2 cellular contexts compared by ENCODE assay signal in the genomic region with DNA sequence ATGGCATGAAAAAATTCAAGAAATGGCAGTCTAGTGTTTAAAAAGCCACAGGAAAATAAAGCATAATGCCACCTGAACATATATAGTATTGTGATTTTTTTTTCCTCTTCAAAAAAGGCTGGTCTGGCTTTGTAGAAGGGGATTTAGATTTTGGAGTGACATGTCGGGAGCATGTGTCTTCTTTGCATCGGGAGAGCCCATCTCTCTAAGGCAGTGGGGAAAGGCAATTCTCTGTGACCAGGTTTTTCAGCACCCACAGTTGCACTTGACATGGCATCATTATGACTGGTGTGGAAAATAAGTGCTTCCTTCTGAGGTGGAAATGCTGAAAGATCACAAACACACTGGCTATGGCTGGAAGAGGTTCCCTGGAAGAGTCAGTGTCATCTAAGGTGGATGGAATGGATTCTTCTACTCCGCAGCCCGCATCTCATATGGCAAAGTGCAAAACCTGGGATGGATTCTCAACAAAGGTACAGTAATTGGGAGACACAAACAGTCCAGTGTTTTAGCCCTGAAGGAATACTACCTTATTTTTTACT.
TF ChIP-seq lines count a peak whose summit lies in the region.

No MANE protein-coding gene starts in this region.

TF ChIP-seq in HCT116, 20 proteins besides CTCF, POLR2A, EP300 and RAD21 (continued from another document):
- TF ChIP-seq, protein P1, sequence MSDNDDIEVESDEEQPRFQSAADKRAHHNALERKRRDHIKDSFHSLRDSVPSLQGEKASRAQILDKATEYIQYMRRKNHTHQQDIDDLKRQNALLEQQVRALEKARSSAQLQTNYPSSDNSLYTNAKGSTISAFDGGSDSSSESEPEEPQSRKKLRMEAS (IDR thresholded peaks at IDR 0.05) = peak; percentile 56
- TF ChIP-seq YY1 (IDR thresholded peaks at IDR 0.05; ENCODE audit: extremely low read depth, insufficient replicate concordance, low read depth, low read length) (peak; percentile 45), ZFX (IDR thresholded peaks at IDR 0.05) (no peak), FOSL1 (IDR thresholded peaks at IDR 0.05; ENCODE audit: low read depth) (no peak), EZH2phosphoT487 (IDR thresholded peaks at IDR 0.05; ENCODE audit: borderline replicate concordance) (no peak), EGR1 (IDR thresholded peaks at IDR 0.05; ENCODE audit: low read depth) (no peak), SIN3A (IDR thresholded peaks at IDR 0.05; ENCODE audit: low read depth) (no peak), CBX3 (IDR thresholded peaks at IDR 0.05; ENCODE audit: low read depth) (0 out of 2 replicates have a peak, but pooled peaks have one; percentile 37), ELF1 (IDR thresholded peaks at IDR 0.05; ENCODE audit: borderline replicate concordance, low read depth) (no peak), JUND (IDR thresholded peaks at IDR 0.05) (peak; percentile 76), POLR2AphosphoS5 (IDR thresholded peaks at IDR 0.05; ENCODE audit: low read depth, low read length) (no peak), TCF7L2 (IDR thresholded peaks at IDR 0.05; ENCODE audit: borderline replicate concordance, extremely low read depth, insufficient read depth, insufficient read length) (no peak), CEBPB (IDR thresholded peaks at IDR 0.05; ENCODE audit: low read depth) (no peak), SRF (IDR thresholded peaks at IDR 0.05; ENCODE audit: low read depth) (no peak), ZNF274 (IDR thresholded peaks at IDR 0.05; ENCODE audit: low read depth, low read length) (no peak)
- TF ChIP-seq, protein P2, sequence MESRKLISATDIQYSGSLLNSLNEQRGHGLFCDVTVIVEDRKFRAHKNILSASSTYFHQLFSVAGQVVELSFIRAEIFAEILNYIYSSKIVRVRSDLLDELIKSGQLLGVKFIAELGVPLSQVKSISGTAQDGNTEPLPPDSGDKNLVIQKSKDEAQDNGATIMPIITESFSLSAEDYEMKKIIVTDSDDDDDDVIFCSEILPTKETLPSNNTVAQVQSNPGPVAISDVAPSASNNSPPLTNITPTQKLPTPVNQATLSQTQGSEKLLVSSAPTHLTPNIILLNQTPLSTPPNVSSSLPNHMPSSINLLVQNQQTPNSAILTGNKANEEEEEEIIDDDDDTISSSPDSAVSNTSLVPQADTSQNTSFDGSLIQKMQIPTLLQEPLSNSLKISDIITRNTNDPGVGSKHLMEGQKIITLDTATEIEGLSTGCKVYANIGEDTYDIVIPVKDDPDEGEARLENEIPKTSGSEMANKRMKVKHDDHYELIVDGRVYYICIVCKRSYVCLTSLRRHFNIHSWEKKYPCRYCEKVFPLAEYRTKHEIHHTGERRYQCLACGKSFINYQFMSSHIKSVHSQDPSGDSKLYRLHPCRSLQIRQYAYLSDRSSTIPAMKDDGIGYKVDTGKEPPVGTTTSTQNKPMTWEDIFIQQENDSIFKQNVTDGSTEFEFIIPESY (IDR thresholded peaks at IDR 0.05; ENCODE audit: extremely low read depth, insufficient replicate concordance, low read length) = no peak
- TF ChIP-seq, protein P3, sequence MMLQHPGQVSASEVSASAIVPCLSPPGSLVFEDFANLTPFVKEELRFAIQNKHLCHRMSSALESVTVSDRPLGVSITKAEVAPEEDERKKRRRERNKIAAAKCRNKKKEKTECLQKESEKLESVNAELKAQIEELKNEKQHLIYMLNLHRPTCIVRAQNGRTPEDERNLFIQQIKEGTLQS (IDR thresholded peaks at IDR 0.05) = no peak
- TF ChIP-seq, protein P4, sequence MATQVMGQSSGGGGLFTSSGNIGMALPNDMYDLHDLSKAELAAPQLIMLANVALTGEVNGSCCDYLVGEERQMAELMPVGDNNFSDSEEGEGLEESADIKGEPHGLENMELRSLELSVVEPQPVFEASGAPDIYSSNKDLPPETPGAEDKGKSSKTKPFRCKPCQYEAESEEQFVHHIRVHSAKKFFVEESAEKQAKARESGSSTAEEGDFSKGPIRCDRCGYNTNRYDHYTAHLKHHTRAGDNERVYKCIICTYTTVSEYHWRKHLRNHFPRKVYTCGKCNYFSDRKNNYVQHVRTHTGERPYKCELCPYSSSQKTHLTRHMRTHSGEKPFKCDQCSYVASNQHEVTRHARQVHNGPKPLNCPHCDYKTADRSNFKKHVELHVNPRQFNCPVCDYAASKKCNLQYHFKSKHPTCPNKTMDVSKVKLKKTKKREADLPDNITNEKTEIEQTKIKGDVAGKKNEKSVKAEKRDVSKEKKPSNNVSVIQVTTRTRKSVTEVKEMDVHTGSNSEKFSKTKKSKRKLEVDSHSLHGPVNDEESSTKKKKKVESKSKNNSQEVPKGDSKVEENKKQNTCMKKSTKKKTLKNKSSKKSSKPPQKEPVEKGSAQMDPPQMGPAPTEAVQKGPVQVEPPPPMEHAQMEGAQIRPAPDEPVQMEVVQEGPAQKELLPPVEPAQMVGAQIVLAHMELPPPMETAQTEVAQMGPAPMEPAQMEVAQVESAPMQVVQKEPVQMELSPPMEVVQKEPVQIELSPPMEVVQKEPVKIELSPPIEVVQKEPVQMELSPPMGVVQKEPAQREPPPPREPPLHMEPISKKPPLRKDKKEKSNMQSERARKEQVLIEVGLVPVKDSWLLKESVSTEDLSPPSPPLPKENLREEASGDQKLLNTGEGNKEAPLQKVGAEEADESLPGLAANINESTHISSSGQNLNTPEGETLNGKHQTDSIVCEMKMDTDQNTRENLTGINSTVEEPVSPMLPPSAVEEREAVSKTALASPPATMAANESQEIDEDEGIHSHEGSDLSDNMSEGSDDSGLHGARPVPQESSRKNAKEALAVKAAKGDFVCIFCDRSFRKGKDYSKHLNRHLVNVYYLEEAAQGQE (IDR thresholded peaks at IDR 0.05; ENCODE audit: low read depth) = no peak
TF ChIP-seq in HCT116: peak in this region for 5.

TF ChIP-seq in HepG2, 621 proteins besides CTCF, POLR2A, EP300 and RAD21 (continues in another document):
- TF ChIP-seq, protein P5, sequence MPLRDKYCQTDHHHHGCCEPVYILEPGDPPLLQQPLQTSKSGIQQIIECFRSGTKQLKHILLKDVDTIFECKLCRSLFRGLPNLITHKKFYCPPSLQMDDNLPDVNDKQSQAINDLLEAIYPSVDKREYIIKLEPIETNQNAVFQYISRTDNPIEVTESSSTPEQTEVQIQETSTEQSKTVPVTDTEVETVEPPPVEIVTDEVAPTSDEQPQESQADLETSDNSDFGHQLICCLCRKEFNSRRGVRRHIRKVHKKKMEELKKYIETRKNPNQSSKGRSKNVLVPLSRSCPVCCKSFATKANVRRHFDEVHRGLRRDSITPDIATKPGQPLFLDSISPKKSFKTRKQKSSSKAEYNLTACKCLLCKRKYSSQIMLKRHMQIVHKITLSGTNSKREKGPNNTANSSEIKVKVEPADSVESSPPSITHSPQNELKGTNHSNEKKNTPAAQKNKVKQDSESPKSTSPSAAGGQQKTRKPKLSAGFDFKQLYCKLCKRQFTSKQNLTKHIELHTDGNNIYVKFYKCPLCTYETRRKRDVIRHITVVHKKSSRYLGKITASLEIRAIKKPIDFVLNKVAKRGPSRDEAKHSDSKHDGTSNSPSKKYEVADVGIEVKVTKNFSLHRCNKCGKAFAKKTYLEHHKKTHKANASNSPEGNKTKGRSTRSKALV (CRISPR knock-in tag; IDR thresholded peaks at IDR 0.05) = 0 out of 2 replicates have a peak, but pooled peaks have one; percentile 45
- TF ChIP-seq HDAC1 (CRISPR knock-in tag; IDR thresholded peaks at IDR 0.05) (no peak), U2AF1 (optimal IDR thresholded peaks at IDR 0.05; ENCODE audit: low read depth, low read length) (no peak), TAF15 (IDR thresholded peaks at IDR 0.05; ENCODE audit: low read depth, low read length, poor library complexity, severe bottlenecking) (no peak), TRIM24 (CRISPR knock-in tag; IDR thresholded peaks at IDR 0.05) (no peak), MIER3 (CRISPR knock-in tag; IDR thresholded peaks at IDR 0.05; ENCODE audit: borderline replicate concordance) (0 out of 2 replicates have a peak, but pooled peaks have one; percentile 31), FLYWCH1 (CRISPR knock-in tag; IDR thresholded peaks at IDR 0.05) (no peak), NFATC3 (CRISPR knock-in tag; IDR thresholded peaks at IDR 0.05) (no peak), ZNF782 (CRISPR knock-in tag; IDR thresholded peaks at IDR 0.05; ENCODE audit: borderline replicate concordance) (no peak), ZNF703 (CRISPR knock-in tag; IDR thresholded peaks at IDR 0.05; ENCODE audit: borderline replicate concordance) (no peak), KDM5A (IDR thresholded peaks at IDR 0.05; ENCODE audit: borderline replicate concordance, low read length) (no peak; the same call in 1 of the 2 replicates), ZNF724P (CRISPR knock-in tag; IDR thresholded peaks at IDR 0.05; ENCODE audit: borderline replicate concordance) (no peak), SMARCC2 (IDR thresholded peaks at IDR 0.05) (no peak), YEATS4 (CRISPR knock-in tag; IDR thresholded peaks at IDR 0.05; ENCODE audit: borderline replicate concordance) (no peak), BORCS8-MEF2B (CRISPR knock-in tag; IDR thresholded peaks at IDR 0.05) (no peak), ZNF496 (CRISPR knock-in tag; IDR thresholded peaks at IDR 0.05; ENCODE audit: insufficient replicate concordance) (no peak), MBNL3 (CRISPR knock-in tag; conservative IDR thresholded peaks at IDR 0.05) (no peak), PHF20 (CRISPR knock-in tag; IDR thresholded peaks at IDR 0.05) (no peak), DR1 (CRISPR knock-in tag; IDR thresholded peaks at IDR 0.05) (no peak), ZMYM2 (CRISPR knock-in tag; IDR thresholded peaks at IDR 0.05) (no peak), ZSCAN25 (CRISPR knock-in tag; IDR thresholded peaks at IDR 0.05) (no peak)
- TF ChIP-seq, protein P6, sequence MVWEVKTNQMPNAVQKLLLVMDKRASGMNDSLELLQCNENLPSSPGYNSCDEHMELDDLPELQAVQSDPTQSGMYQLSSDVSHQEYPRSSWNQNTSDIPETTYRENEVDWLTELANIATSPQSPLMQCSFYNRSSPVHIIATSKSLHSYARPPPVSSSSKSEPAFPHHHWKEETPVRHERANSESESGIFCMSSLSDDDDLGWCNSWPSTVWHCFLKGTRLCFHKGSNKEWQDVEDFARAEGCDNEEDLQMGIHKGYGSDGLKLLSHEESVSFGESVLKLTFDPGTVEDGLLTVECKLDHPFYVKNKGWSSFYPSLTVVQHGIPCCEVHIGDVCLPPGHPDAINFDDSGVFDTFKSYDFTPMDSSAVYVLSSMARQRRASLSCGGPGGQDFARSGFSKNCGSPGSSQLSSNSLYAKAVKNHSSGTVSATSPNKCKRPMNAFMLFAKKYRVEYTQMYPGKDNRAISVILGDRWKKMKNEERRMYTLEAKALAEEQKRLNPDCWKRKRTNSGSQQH (CRISPR knock-in tag; IDR thresholded peaks at IDR 0.05; ENCODE audit: low read depth) = no peak
- TF ChIP-seq, protein P7, sequence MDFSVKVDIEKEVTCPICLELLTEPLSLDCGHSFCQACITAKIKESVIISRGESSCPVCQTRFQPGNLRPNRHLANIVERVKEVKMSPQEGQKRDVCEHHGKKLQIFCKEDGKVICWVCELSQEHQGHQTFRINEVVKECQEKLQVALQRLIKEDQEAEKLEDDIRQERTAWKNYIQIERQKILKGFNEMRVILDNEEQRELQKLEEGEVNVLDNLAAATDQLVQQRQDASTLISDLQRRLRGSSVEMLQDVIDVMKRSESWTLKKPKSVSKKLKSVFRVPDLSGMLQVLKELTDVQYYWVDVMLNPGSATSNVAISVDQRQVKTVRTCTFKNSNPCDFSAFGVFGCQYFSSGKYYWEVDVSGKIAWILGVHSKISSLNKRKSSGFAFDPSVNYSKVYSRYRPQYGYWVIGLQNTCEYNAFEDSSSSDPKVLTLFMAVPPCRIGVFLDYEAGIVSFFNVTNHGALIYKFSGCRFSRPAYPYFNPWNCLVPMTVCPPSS (IDR thresholded peaks at IDR 0.05) = no peak
- TF ChIP-seq, protein P8, sequence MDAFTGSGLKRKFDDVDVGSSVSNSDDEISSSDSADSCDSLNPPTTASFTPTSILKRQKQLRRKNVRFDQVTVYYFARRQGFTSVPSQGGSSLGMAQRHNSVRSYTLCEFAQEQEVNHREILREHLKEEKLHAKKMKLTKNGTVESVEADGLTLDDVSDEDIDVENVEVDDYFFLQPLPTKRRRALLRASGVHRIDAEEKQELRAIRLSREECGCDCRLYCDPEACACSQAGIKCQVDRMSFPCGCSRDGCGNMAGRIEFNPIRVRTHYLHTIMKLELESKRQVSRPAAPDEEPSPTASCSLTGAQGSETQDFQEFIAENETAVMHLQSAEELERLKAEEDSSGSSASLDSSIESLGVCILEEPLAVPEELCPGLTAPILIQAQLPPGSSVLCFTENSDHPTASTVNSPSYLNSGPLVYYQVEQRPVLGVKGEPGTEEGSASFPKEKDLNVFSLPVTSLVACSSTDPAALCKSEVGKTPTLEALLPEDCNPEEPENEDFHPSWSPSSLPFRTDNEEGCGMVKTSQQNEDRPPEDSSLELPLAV (CRISPR knock-in tag; conservative IDR thresholded peaks at IDR 0.05; ENCODE audit: low read depth) = no peak
- TF ChIP-seq, protein P9, sequence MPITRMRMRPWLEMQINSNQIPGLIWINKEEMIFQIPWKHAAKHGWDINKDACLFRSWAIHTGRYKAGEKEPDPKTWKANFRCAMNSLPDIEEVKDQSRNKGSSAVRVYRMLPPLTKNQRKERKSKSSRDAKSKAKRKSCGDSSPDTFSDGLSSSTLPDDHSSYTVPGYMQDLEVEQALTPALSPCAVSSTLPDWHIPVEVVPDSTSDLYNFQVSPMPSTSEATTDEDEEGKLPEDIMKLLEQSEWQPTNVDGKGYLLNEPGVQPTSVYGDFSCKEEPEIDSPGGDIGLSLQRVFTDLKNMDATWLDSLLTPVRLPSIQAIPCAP (CRISPR knock-in tag; IDR thresholded peaks at IDR 0.05; ENCODE audit: low read depth) = no peak
- TF ChIP-seq, protein P10, sequence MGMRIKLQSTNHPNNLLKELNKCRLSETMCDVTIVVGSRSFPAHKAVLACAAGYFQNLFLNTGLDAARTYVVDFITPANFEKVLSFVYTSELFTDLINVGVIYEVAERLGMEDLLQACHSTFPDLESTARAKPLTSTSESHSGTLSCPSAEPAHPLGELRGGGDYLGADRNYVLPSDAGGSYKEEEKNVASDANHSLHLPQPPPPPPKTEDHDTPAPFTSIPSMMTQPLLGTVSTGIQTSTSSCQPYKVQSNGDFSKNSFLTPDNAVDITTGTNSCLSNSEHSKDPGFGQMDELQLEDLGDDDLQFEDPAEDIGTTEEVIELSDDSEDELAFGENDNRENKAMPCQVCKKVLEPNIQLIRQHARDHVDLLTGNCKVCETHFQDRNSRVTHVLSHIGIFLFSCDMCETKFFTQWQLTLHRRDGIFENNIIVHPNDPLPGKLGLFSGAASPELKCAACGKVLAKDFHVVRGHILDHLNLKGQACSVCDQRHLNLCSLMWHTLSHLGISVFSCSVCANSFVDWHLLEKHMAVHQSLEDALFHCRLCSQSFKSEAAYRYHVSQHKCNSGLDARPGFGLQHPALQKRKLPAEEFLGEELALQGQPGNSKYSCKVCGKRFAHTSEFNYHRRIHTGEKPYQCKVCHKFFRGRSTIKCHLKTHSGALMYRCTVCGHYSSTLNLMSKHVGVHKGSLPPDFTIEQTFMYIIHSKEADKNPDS (CRISPR knock-in tag; IDR thresholded peaks at IDR 0.05) = no peak
- TF ChIP-seq, protein P11, sequence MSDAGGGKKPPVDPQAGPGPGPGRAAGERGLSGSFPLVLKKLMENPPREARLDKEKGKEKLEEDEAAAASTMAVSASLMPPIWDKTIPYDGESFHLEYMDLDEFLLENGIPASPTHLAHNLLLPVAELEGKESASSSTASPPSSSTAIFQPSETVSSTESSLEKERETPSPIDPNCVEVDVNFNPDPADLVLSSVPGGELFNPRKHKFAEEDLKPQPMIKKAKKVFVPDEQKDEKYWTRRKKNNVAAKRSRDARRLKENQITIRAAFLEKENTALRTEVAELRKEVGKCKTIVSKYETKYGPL (CRISPR knock-in tag; IDR thresholded peaks at IDR 0.05) = no peak
